Comparison of ENCODE assay signal across 21 cellular contexts in the genomic region with DNA sequence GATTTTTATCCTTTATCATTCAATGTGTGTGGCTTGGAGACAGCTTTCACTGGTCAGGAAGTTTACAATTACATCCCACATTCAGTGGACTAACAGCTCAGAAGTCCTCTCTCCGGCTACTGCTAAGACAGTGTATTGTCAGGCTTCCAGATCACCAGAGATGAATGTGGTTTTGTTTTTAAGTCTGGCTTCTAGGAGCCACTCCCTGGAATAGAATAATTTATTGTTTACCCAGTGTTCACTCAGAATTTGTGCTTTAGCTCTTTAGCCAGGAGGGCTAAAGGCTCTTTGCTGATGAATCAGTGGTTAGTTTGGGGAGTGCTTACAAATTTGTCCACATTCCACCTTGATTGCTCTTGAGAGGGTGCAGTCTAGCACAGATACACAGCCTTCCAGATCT. TPM values are rescaled to one million over a fixed set of nuclear protein-coding genes. Genes with fewer than 3 reads are reported as not detected.
"Had no signal": no experiment of that assay in that cellular context is flagged by ENCODE, and none has a peak within 500 bp of the region (broad histone marks: within the 10 kb centered on the region; RNA-seq: fewer than 3 reads in every experiment).

No MANE protein-coding gene starts in this region.

- H3K4me1 ChIP-seq: neural progenitor cell had no signal

- H3K27me3 Mint-ChIP-seq: activated naive CD8-positive, alpha-beta T cell treated with anti-CD3 and anti-CD28 coated beads, Interleukin-2, amount 50 U/mL, for 24 hours; stimulated activated naive CD8-positive, alpha-beta T cell treated with anti-CD3 and anti-CD28 coated beads, Interleukin-15, Interleukin-2, amounts not matched to agents 100 ng/mL and 50 ng/mL, for 24 hours; T-cell had no signal

- H3K27me3 ChIP-seq: cardiac muscle cell, hepatocyte, neural progenitor cell had no signal

- H3K9me3 Mint-ChIP-seq: activated naive CD4-positive, alpha-beta T cell treated with anti-CD3 and anti-CD28 coated beads for 36 hours; activated naive CD8-positive, alpha-beta T cell treated with anti-CD3 and anti-CD28 coated beads, Interleukin-2, amount 50 U/mL, for 24 hours; activated T-helper 2 cell treated with anti-CD3 and anti-CD28 coated beads, Interferon-gamma antibody, Interleukin-2, Interleukin-4, amounts not matched to agents 10 μg/mL and 5 μg/mL and 100 μg/mL, durations not matched to agents 14 hours and 24 hours and 36 hours; mesothelial cell of epicardium; neural progenitor cell; stimulated activated naive CD8-positive, alpha-beta T cell treated with anti-CD3 and anti-CD28 coated beads, Interleukin-15, Interleukin-2, amounts not matched to agents 100 ng/mL and 50 ng/mL, for 24 hours had no signal

- H3K4me3 Mint-ChIP-seq: activated naive CD4-positive, alpha-beta T cell treated with anti-CD3 and anti-CD28 coated beads for 36 hours; activated naive CD8-positive, alpha-beta T cell treated with anti-CD3 and anti-CD28 coated beads, Interleukin-2, amount 50 U/mL, for 24 hours; mesothelial cell of epicardium; neural progenitor cell; stimulated activated naive CD8-positive, alpha-beta T cell treated with anti-CD3 and anti-CD28 coated beads, Interleukin-15, Interleukin-2, amounts not matched to agents 100 ng/mL and 50 ng/mL, for 24 hours; T-cell had no signal

- H3K36me3 Mint-ChIP-seq: mesothelial cell of epicardium, neural progenitor cell, T-cell had no signal

- H3K36me3 ChIP-seq: cardiac muscle cell, neural progenitor cell, thoracic aorta had no signal

- DNase-seq: activated CD4-positive, alpha-beta T cell treated with anti-CD3 and anti-CD28 coated beads, Interleukin-2, amount 50 U/mL, for 48 hours; activated naive CD4-positive, alpha-beta T cell treated with anti-CD3 and anti-CD28 coated beads for 36 hours; activated naive CD8-positive, alpha-beta T cell treated with anti-CD3 and anti-CD28 coated beads, Interleukin-2, amount 50 U/mL, for 24 hours; aorta; T-cell; T-helper 9 cell had no signal

- H3K27ac ChIP-seq: cardiac muscle cell, hepatocyte, neural progenitor cell, thoracic aorta had no signal

- H3K4me1 Mint-ChIP-seq: activated naive CD8-positive, alpha-beta T cell treated with anti-CD3 and anti-CD28 coated beads, Interleukin-2, amount 50 U/mL, for 24 hours; neural progenitor cell; T-cell had no signal

- H3K27ac Mint-ChIP-seq: activated naive CD4-positive, alpha-beta T cell treated with anti-CD3 and anti-CD28 coated beads for 36 hours; activated naive CD8-positive, alpha-beta T cell treated with anti-CD3 and anti-CD28 coated beads, Interleukin-2, amount 50 U/mL, for 24 hours; activated T-helper 2 cell treated with anti-CD3 and anti-CD28 coated beads, Interferon-gamma antibody, Interleukin-2, Interleukin-4, amounts not matched to agents 10 μg/mL and 5 μg/mL and 100 μg/mL, durations not matched to agents 14 hours and 24 hours and 36 hours; mesothelial cell of epicardium; neural progenitor cell; stimulated activated naive CD8-positive, alpha-beta T cell treated with anti-CD3 and anti-CD28 coated beads, Interleukin-15, Interleukin-2, amounts not matched to agents 100 ng/mL and 50 ng/mL, for 24 hours; T-cell had no signal

- H3K4me3 ChIP-seq: cardiac muscle cell, hepatocyte, neural progenitor cell, thoracic aorta had no signal

- H3K9me3 ChIP-seq: thoracic aorta had no signal

- ATAC-seq: activated naive CD8-positive, alpha-beta T cell treated with anti-CD3 and anti-CD28 coated beads, Interleukin-2, amount 50 U/mL, for 24 hours; sciatic nerve; T-cell had no signal

RNA-seq across cellular contexts. Expression of a gene that starts 26.5 kb away (rescaled TPM):
- total RNA-seq: activated naive CD4-positive, alpha-beta T cell treated with anti-CD3 and anti-CD28 coated beads for 36 hours; activated T-helper 2 cell treated with anti-CD3 and anti-CD28 coated beads, Interferon-gamma antibody, Interleukin-2, Interleukin-4, amounts not matched to agents 10 μg/mL and 5 μg/mL and 100 μg/mL, durations not matched to agents 14 hours and 24 hours and 36 hours; aorta; cardiac muscle cell; glomerular endothelial cell; hepatocyte; kidney epithelial cell; liver; mesothelial cell of epicardium; osteocyte; pulmonary artery endothelial cell; sciatic nerve; T-cell; thoracic aorta; urinary bladder had no signal
- polyA plus RNA-seq: aorta, cardiac muscle cell, esophagus, hepatocyte, liver, urinary bladder had no signal
